ENCODE assay signal across 8 cellular contexts in genomic region chr5:176596689-176597416, GRCh38. TPM values are rescaled to one million over a fixed set of nuclear protein-coding genes. Genes with fewer than 3 reads are reported as not detected.
DNase-seq lines count a peak whose midpoint lies in the region; ATAC-seq and TF ChIP-seq lines count a peak whose summit lies in the region.

No MANE protein-coding gene starts in this region.

- H3K27me3 ChIP-seq in aorta (ENCODE audit: control insufficient read depth in 1 of 2, insufficient read depth in 2 of 2, low read length in 1 of 2): no peaks in the 10 kb centered on the region

- no peaks in the 10 kb centered on the region for H3K4me1 ChIP-seq in aorta (ENCODE audit: control insufficient read depth in 1 of 2, insufficient read depth in 2 of 2, low read length in 2 of 2)

- H3K9me3 ChIP-seq in aorta (ENCODE audit: control insufficient read depth, low read length): no peaks in the 10 kb centered on the region

- H3K36me3 ChIP-seq in aorta (ENCODE audit: control insufficient read depth in 1 of 2, insufficient read depth in 2 of 2, low read length in 1 of 2): no peaks in the 10 kb centered on the region

- H3K4me3 Mint-ChIP-seq in CD14-positive monocyte (peak overlapping the region; percentile 62 to 90), progenitor cell of endocrine pancreas (ENCODE audit: low read depth) (peak overlapping the region; percentile 44)
- H3K4me3 Mint-ChIP-seq in activated CD8-positive, alpha-beta T cell treated with anti-CD3 and anti-CD28 coated beads, Interleukin-2, amount 10 ng/mL, durations not matched to agents 7 days and 5 days: peak overlapping the region; percentile 66

- H3K9me3 Mint-ChIP-seq in CD14-positive monocyte: peaks cover 0 to 4% (median 2%) of the 10 kb centered on the region in 7 donors
- H3K9me3 Mint-ChIP-seq in activated CD8-positive, alpha-beta T cell treated with anti-CD3 and anti-CD28 coated beads, Interleukin-2, amount 10 ng/mL, durations not matched to agents 7 days and 5 days (ENCODE audit: insufficient read depth): no peaks in the 10 kb centered on the region
- H3K9me3 Mint-ChIP-seq in progenitor cell of endocrine pancreas (ENCODE audit: low read depth): no peaks in the 10 kb centered on the region

- intact Hi-C loops in CD14-positive monocyte (cut with micrococcal nuclease) (no loop called here), aorta (cut with DNase I) (no loop called here)

- TF ChIP-seq CTCF in CD14-positive monocyte (IDR thresholded peaks at IDR 0.05) (peak; percentile 34), epithelial cell of esophagus (IDR thresholded peaks at IDR 0.05; ENCODE audit: insufficient read depth, low read depth, low read length, missing control alignments) (no peak), progenitor cell of endocrine pancreas (IDR thresholded peaks at IDR 0.05; ENCODE audit: unreplicated experiment) (peak; percentile 47)

- POLR2A ChIA-PET in activated CD8-positive, alpha-beta T cell treated with anti-CD3 and anti-CD28 coated beads, Interleukin-2, amount 10 ng/mL, durations not matched to agents 7 days and 5 days (lab: Charles Lee): no interaction called here

- H3K27me3 Mint-ChIP-seq in CD14-positive monocyte (ENCODE audit: low read depth in 3 of 3) (peaks cover 30 to 50% (median 34%) of the 10 kb centered on the region in 3 donors), progenitor cell of endocrine pancreas (peaks cover 25% of the 10 kb centered on the region)
- H3K27me3 Mint-ChIP-seq in activated CD8-positive, alpha-beta T cell treated with anti-CD3 and anti-CD28 coated beads, Interleukin-2, amount 10 ng/mL, durations not matched to agents 7 days and 5 days (ENCODE audit: low read depth): peaks cover 2% of the 10 kb centered on the region

- 2 to 3% methylated on average over 43 to 98 of the region's 98 CpGs for WGBS in aorta, 2 donors

- no peak for DNase-seq in CD14-positive monocyte (ENCODE audit: low spot score)
- peak; percentile 69 for DNase-seq in activated CD8-positive, alpha-beta T cell treated with anti-CD3 and anti-CD28 coated beads, Interleukin-2, amount 10 ng/mL, durations not matched to agents 7 days and 5 days
- DNase-seq in epithelial cell of esophagus (ENCODE audit: low read depth): peak; percentile 58
- peak; percentile 40 for DNase-seq in progenitor cell of endocrine pancreas (ENCODE audit: low spot score, unreplicated experiment)
- DNase-seq in aorta: no peak
- DNase-seq in T1000 (lab: John Stamatoyannopoulos, UW): no peak
- DNase-seq in DMS 273 (lab: John Stamatoyannopoulos, UW; ENCODE audit: unreplicated experiment): no peak

- ATAC-seq in HG02678 (IDR thresholded peaks at IDR 0.05; ENCODE audit: unreplicated experiment): peak; percentile 70
- ATAC-seq in activated CD8-positive, alpha-beta T cell treated with anti-CD3 and anti-CD28 coated beads, Interleukin-2, amount 10 ng/mL, durations not matched to agents 7 days and 5 days: peak; percentile 90
- ATAC-seq in aorta (ENCODE audit: low FRiP score): peak; percentile 28

- H3K27ac ChIP-seq in aorta (ENCODE audit: low read depth in 1 of 2, low read length in 2 of 2): no peak overlapping the region

- H3K4me3 ChIP-seq in epithelial cell of esophagus (ENCODE audit: low read length): peak overlapping the region; percentile 18
- peak overlapping the region in 1 of 2 donors; percentile 8 for H3K4me3 ChIP-seq in aorta (ENCODE audit: low read length in 2 of 2)

- H3K4me1 Mint-ChIP-seq in CD14-positive monocyte: peaks cover 7% of the 10 kb centered on the region
- peaks cover 8% of the 10 kb centered on the region for H3K4me1 Mint-ChIP-seq in activated CD8-positive, alpha-beta T cell treated with anti-CD3 and anti-CD28 coated beads, Interleukin-2, amount 10 ng/mL, durations not matched to agents 7 days and 5 days (ENCODE audit: low read depth)
- H3K4me1 Mint-ChIP-seq in progenitor cell of endocrine pancreas (ENCODE audit: low read depth): no peaks in the 10 kb centered on the region

- H3K36me3 Mint-ChIP-seq in CD14-positive monocyte: no peaks in the 10 kb centered on the region
- H3K36me3 Mint-ChIP-seq in activated CD8-positive, alpha-beta T cell treated with anti-CD3 and anti-CD28 coated beads, Interleukin-2, amount 10 ng/mL, durations not matched to agents 7 days and 5 days (ENCODE audit: low read depth): no peaks in the 10 kb centered on the region
- H3K36me3 Mint-ChIP-seq in progenitor cell of endocrine pancreas (ENCODE audit: insufficient read depth): peaks cover 1% of the 10 kb centered on the region

- CTCF ChIA-PET in activated CD8-positive, alpha-beta T cell treated with anti-CD3 and anti-CD28 coated beads, Interleukin-2, amount 10 ng/mL, durations not matched to agents 7 days and 5 days (lab: Charles Lee): interaction anchor here (0.7 to 3.1 kb wide), 12 partner anchors 10 to 362 kb away, joined by 3 to 22 read pairs (median 4); partner anchors contain the start of gene CLTB

- H3K27ac Mint-ChIP-seq in CD14-positive monocyte: no peak overlapping the region
- H3K27ac Mint-ChIP-seq in activated CD8-positive, alpha-beta T cell treated with anti-CD3 and anti-CD28 coated beads, Interleukin-2, amount 10 ng/mL, durations not matched to agents 7 days and 5 days: no peak overlapping the region
- H3K27ac Mint-ChIP-seq in progenitor cell of endocrine pancreas: no peak overlapping the region

RNA-seq across cellular contexts. Expression of gene GPRIN1, which starts 13.1 kb away (rescaled TPM):
- under 1 TPM; 0.05 to 0.30 TPM for polyA plus RNA-seq in CD14-positive monocyte
- total RNA-seq in activated CD8-positive, alpha-beta T cell treated with anti-CD3 and anti-CD28 coated beads, Interleukin-2, amount 10 ng/mL, durations not matched to agents 7 days and 5 days: 1 to 10 TPM; 1.9 to 2.5 TPM
- 5.9 TPM in 2 replicates for total RNA-seq in progenitor cell of endocrine pancreas
- under 1 TPM; 0.81 to 0.87 TPM for total RNA-seq in aorta
- under 1 TPM; 0.15 to 0.50 TPM for polyA plus RNA-seq in aorta

RNA-seq across cellular contexts. Expression of gene SNCB, which starts 33.5 kb away (rescaled TPM):
- not detected for polyA plus RNA-seq in CD14-positive monocyte
- not detected for total RNA-seq in activated CD8-positive, alpha-beta T cell treated with anti-CD3 and anti-CD28 coated beads, Interleukin-2, amount 10 ng/mL, durations not matched to agents 7 days and 5 days
- 0.24 TPM in 1 of 2 replicates, not detected in the other for total RNA-seq in progenitor cell of endocrine pancreas
- not detected for total RNA-seq in aorta
- polyA plus RNA-seq in aorta: not detected

RNA-seq across cellular contexts. Expression of gene EIF4E1B, which starts 33.6 kb away (rescaled TPM):
- polyA plus RNA-seq in CD14-positive monocyte (not detected), aorta (not detected)
- not detected for total RNA-seq in activated CD8-positive, alpha-beta T cell treated with anti-CD3 and anti-CD28 coated beads, Interleukin-2, amount 10 ng/mL, durations not matched to agents 7 days and 5 days
- total RNA-seq in progenitor cell of endocrine pancreas (not detected in 2 replicates), aorta (not detected)

RNA-seq across cellular contexts. Expression of gene CDHR2, which starts 47.7 kb away (rescaled TPM):
- not detected for polyA plus RNA-seq in CD14-positive monocyte
- 1 to 10 TPM; 2.1 to 2.2 TPM for total RNA-seq in activated CD8-positive, alpha-beta T cell treated with anti-CD3 and anti-CD28 coated beads, Interleukin-2, amount 10 ng/mL, durations not matched to agents 7 days and 5 days
- 1.5 and 1.6 TPM in 2 replicates for total RNA-seq in progenitor cell of endocrine pancreas
- total RNA-seq in aorta: not detected
- 10 to 100 TPM in 1 of 2 donors, under 1 TPM in 1; 0.08 to 21.5 TPM for polyA plus RNA-seq in aorta

RNA-seq across cellular contexts. Expression of gene TSPAN17, which starts 50.4 kb away (rescaled TPM):
- polyA plus RNA-seq in CD14-positive monocyte: 10 to 100 TPM; 22.2 to 27.7 TPM
- total RNA-seq in activated CD8-positive, alpha-beta T cell treated with anti-CD3 and anti-CD28 coated beads, Interleukin-2, amount 10 ng/mL, durations not matched to agents 7 days and 5 days: 10 to 100 TPM; 41.6 to 47.4 TPM
- total RNA-seq in progenitor cell of endocrine pancreas: 37.3 and 37.5 TPM in 2 replicates
- 10 to 100 TPM; 17.9 to 22.9 TPM for total RNA-seq in aorta
- 10 to 100 TPM; 13.9 to 21.1 TPM for polyA plus RNA-seq in aorta

Comparison
In these comparisons a context has a peak if more than half of its experiments do, and no peak if none do; other contexts are left out.
1. DNase-seq: peak in activated CD8-positive, alpha-beta T cell treated with anti-CD3 and anti-CD28 coated beads, Interleukin-2, amount 10 ng/mL, durations not matched to agents 7 days and 5 days (single experiment), epithelial cell of esophagus (single experiment) and progenitor cell of endocrine pancreas (single experiment); none in CD14-positive monocyte (single experiment), aorta (0 of 2), T1000 (single experiment) and DMS 273 (single experiment).
2. ATAC-seq: peak in every context shown above with its lines; median percentile 90 in activated CD8-positive, alpha-beta T cell treated with anti-CD3 and anti-CD28 coated beads, Interleukin-2, amount 10 ng/mL, durations not matched to agents 7 days and 5 days; 70 in HG02678; 28 in aorta.
3. Peak in every context shown above with its lines, with median percentiles within 50 percentile points of each other: H3K4me3 Mint-ChIP-seq.